In the genomic region with DNA sequence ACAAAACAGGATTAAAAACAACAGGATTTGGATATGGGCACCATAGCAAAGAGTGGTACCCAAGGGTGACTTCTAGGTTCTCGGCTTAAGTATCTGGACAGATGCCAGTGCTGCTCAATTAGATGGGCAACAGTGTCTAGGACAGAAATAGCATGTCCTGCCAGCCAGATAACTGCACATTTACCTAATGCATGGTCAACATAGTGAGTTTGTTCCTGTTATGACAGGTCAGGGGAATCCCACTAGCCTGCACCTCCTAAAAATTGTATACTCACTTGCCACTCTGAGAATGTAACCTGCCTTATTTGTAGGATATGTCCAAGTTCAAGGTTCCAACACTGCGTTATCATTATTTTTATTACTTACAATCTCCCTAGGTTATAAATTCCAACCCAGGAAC, we compare ENCODE assay signal across 14 cellular contexts.
DNase-seq lines count a peak whose midpoint lies in the region; ATAC-seq and TF ChIP-seq lines count a peak whose summit lies in the region.
"Had no signal": no experiment of that assay in that cellular context is flagged by ENCODE, and none has a peak within 500 bp of the region (broad histone marks: within the 10 kb centered on the region; RNA-seq: fewer than 3 reads in every experiment).

No MANE protein-coding gene starts in this region.

- TF ChIP-seq CTCF in OCI-LY3 (IDR thresholded peaks at IDR 0.05; ENCODE audit: low read depth, low read length) (no peak), foreskin keratinocyte (conservative IDR thresholded peaks at IDR 0.05) (no peak), upper lobe of left lung (IDR thresholded peaks at IDR 0.05) (no peak)

- 0 out of 2 replicates have a peak, but pooled peaks cover 6% of the 10 kb centered on the region for H3K9me3 ChIP-seq in OCI-LY3 (ENCODE audit: insufficient read depth, low read length)
- no peaks in the 10 kb centered on the region for H3K9me3 ChIP-seq in upper lobe of left lung
- H3K9me3 ChIP-seq: A549 had no signal

- peak overlapping the region; percentile 31; the same call in 1 of the 2 replicates for H3K9ac ChIP-seq in OCI-LY3 (ENCODE audit: low read length)

- ATAC-seq in GM21447 (IDR thresholded peaks at IDR 0.05; ENCODE audit: unreplicated experiment) (peak; percentile 84), HG03045 (IDR thresholded peaks at IDR 0.05; ENCODE audit: unreplicated experiment) (peak; percentile 88), foreskin keratinocyte (no peak), upper lobe of left lung (ENCODE audit: low FRiP score in 2 of 2) (no peak)
- ATAC-seq: A549; stimulated activated effector memory CD8-positive, alpha-beta T cell treated with anti-CD3 and anti-CD28 coated beads, Interleukin-12 subunit alpha, Interleukin-12 subunit beta, amount 100 ng/mL, for 72 hours had no signal

- peak; percentile 29 for DNase-seq in NCI-H1105 treated with DMSO at 0.1 percent for 48 hours (lab: John Stamatoyannopoulos, UW)
- no peak for DNase-seq in NCI-H1105 (lab: John Stamatoyannopoulos, UW)
- no peak for DNase-seq in foreskin keratinocyte
- no peak for DNase-seq in upper lobe of left lung
- DNase-seq in cortex of kidney (lab: John Stamatoyannopoulos, UW) = no peak
- DNase-seq: activated CD8-positive, alpha-beta memory T cell treated with anti-CD3 and anti-CD28 coated beads, Interleukin-2, amount 50 U/mL, for 48 hours; endodermal cell; NCI-H1930 had no signal

- H3K4me1 ChIP-seq in OCI-LY3 (ENCODE audit: low read length) (peaks cover 61% of the 10 kb centered on the region), foreskin keratinocyte (no peaks in the 10 kb centered on the region), upper lobe of left lung (no peaks in the 10 kb centered on the region)
- H3K4me1 ChIP-seq: A549 had no signal

- no peak for TF ChIP-seq EP300 in upper lobe of left lung (IDR thresholded peaks at IDR 0.05)

- H3K27ac ChIP-seq in OCI-LY3 (ENCODE audit: low read length) = peak overlapping the region; percentile 82
- no peak overlapping the region for H3K27ac ChIP-seq in foreskin keratinocyte
- H3K27ac ChIP-seq in upper lobe of left lung = no peak overlapping the region
- H3K27ac ChIP-seq: A549 had no signal

- H3K4me3 ChIP-seq in OCI-LY3 (ENCODE audit: low read length) = peak overlapping the region; percentile 59
- H3K4me3 ChIP-seq in upper lobe of left lung = no peak overlapping the region
- H3K4me3 ChIP-seq: A549, lung had no signal

- no peaks in the 10 kb centered on the region for H3K79me2 ChIP-seq in OCI-LY3 (ENCODE audit: low read length)

- WGBS in upper lobe of left lung, 2 donors = 85 to 90% methylated on average over 2 of the region's 2 CpGs

- TF ChIP-seq POLR2A in upper lobe of left lung (IDR thresholded peaks at IDR 0.05) = no peak

- no peaks in the 10 kb centered on the region for H4K20me1 ChIP-seq in OCI-LY3 (ENCODE audit: insufficient read depth, low read length)

- H3K27me3 ChIP-seq in OCI-LY3 (ENCODE audit: low read depth, low read length) (no peaks in the 10 kb centered on the region), foreskin keratinocyte (peaks cover under 1% of the 10 kb centered on the region), upper lobe of left lung (no peaks in the 10 kb centered on the region)

- peak overlapping the region; percentile 84 for H3K4me2 ChIP-seq in OCI-LY3 (ENCODE audit: low read length)
- H3K4me2 ChIP-seq: A549 had no signal

- no peaks in the 10 kb centered on the region for H3K36me3 ChIP-seq in OCI-LY3 (replicated peaks; ENCODE audit: low read depth, low read length)
- H3K36me3 ChIP-seq in upper lobe of left lung = no peaks in the 10 kb centered on the region

- H2AFZ ChIP-seq in OCI-LY3 (ENCODE audit: low read depth, low read length) = peak overlapping the region; percentile 49; the same call in 1 of the 2 replicates

Comparison
In these comparisons a context has a peak if more than half of its experiments do, and no peak if none do; other contexts are left out.
1. ATAC-seq: peak in GM21447 (single experiment) and HG03045 (single experiment); none in foreskin keratinocyte (single experiment) and upper lobe of left lung (0 of 2).